19 cellular contexts compared by ENCODE assay signal in the genomic region with DNA sequence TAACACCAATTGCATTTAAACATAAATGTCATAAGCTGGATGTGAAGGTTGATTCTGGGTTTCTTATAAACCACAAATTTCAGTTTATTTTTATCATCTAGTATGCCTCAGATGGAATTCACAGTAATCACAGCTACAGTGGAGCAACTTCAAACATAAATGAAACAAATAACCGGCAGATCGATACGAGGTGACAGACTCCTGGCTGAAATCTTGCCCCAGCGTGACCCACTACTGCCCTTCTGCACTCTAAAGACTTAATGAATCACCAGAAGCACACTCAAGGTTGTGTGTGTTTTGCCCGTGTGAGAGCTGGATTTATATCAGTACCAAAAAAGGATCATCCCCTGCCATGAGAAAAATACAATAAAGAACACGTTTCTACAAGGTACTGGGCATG.
DNase-seq lines count a peak whose midpoint lies in the region; ATAC-seq and TF ChIP-seq lines count a peak whose summit lies in the region.
"Had no signal": no experiment of that assay in that cellular context is flagged by ENCODE, and none has a peak within 500 bp of the region (broad histone marks: within the 10 kb centered on the region; RNA-seq: fewer than 3 reads in every experiment).

No MANE protein-coding gene starts in this region.

- in situ Hi-C loops in KBM-7 (cut with MboI; ENCODE audit: low pct_unique_long_range_greater_than_20kb, low sequenced_read_pairs): no loop called here

- 91 to 94% methylated on average over 4 to 6 of the region's 6 CpGs for WGBS in endodermal cell (ENCODE audit: insufficient coverage in 1 of 2, insufficient read length in 1 of 2), 2 experiments

- H3K4me2 ChIP-seq in Karpas-422 (ENCODE audit: low read depth, low read length, poor library complexity, severe bottlenecking): peak overlapping the region; percentile 76
- H3K4me2 ChIP-seq: SK-N-SH had no signal

- H3K9ac ChIP-seq in Karpas-422 (ENCODE audit: low read length) (peak overlapping the region; percentile 65), endodermal cell (ENCODE audit: extremely low read depth, low read length, poor library complexity, severe bottlenecking) (no peak overlapping the region)
- H3K9ac ChIP-seq: SK-N-SH had no signal

- H3K27ac ChIP-seq in Karpas-422 (ENCODE audit: low read length) (peak overlapping the region; percentile 97), endodermal cell (ENCODE audit: low read depth, low read length) (no peak overlapping the region)

- peak overlapping the region; percentile 43 for H3K4me3 ChIP-seq in GM12864 (ENCODE audit: low read depth, low read length)
- peak overlapping the region; percentile 51 for H3K4me3 ChIP-seq in Karpas-422 (ENCODE audit: low read length)
- no peak overlapping the region for H3K4me3 ChIP-seq in endodermal cell (ENCODE audit: low read length)

- H3K9me3 Mint-ChIP-seq in central memory CD8-positive, alpha-beta T cell: peaks cover 5% of the 10 kb centered on the region
- no peaks in the 10 kb centered on the region for H3K9me3 Mint-ChIP-seq in stimulated activated effector memory CD8-positive, alpha-beta T cell treated with anti-CD3 and anti-CD28 coated beads, Interleukin-12 subunit alpha, Interleukin-12 subunit beta, amount 100 ng/mL, for 72 hours
- no peaks in the 10 kb centered on the region for H3K9me3 Mint-ChIP-seq in endodermal cell

- H3K36me3 ChIP-seq in Karpas-422 (ENCODE audit: insufficient read depth, low read length): no peaks in the 10 kb centered on the region
- H3K36me3 ChIP-seq in endodermal cell (ENCODE audit: control insufficient read depth, insufficient read depth, low read length): no peaks in the 10 kb centered on the region

- H3K36me3 Mint-ChIP-seq in central memory CD8-positive, alpha-beta T cell (ENCODE audit: insufficient read depth): peaks cover 9% of the 10 kb centered on the region
- peaks cover 6% of the 10 kb centered on the region for H3K36me3 Mint-ChIP-seq in stimulated activated effector memory CD8-positive, alpha-beta T cell treated with anti-CD3 and anti-CD28 coated beads, Interleukin-12 subunit alpha, Interleukin-12 subunit beta, amount 100 ng/mL, for 72 hours
- H3K36me3 Mint-ChIP-seq in endodermal cell (ENCODE audit: low read depth): peaks cover 1% of the 10 kb centered on the region

- H3K27ac Mint-ChIP-seq in central memory CD8-positive, alpha-beta T cell (ENCODE audit: low read depth): peak overlapping the region; percentile 52
- no peak overlapping the region for H3K27ac Mint-ChIP-seq in stimulated activated effector memory CD8-positive, alpha-beta T cell treated with anti-CD3 and anti-CD28 coated beads, Interleukin-12 subunit alpha, Interleukin-12 subunit beta, amount 100 ng/mL, for 72 hours
- no peak overlapping the region for H3K27ac Mint-ChIP-seq in endodermal cell

- ATAC-seq in central memory CD8-positive, alpha-beta T cell (replicated peaks; ENCODE audit: extremely low read depth, poor library complexity, severe bottlenecking): peak; percentile 13
- no peak for ATAC-seq in stimulated activated effector memory CD8-positive, alpha-beta T cell treated with anti-CD3 and anti-CD28 coated beads, Interleukin-12 subunit alpha, Interleukin-12 subunit beta, amount 100 ng/mL, for 72 hours
- ATAC-seq: Panc1, Right ventricle myocardium inferior had no signal

- H3K27me3 ChIP-seq in Karpas-422 (ENCODE audit: low read length): no peaks in the 10 kb centered on the region
- H3K27me3 ChIP-seq in endodermal cell (ENCODE audit: control insufficient read depth, insufficient read depth, low read length, poor library complexity, severe bottlenecking): no peaks in the 10 kb centered on the region

- H3K4me1 ChIP-seq in Karpas-422 (ENCODE audit: low read length) (peaks cover 98% of the 10 kb centered on the region), endodermal cell (ENCODE audit: control insufficient read depth, insufficient read depth, low read length) (no peaks in the 10 kb centered on the region)

- peaks cover 67% of the 10 kb centered on the region for H3K4me1 Mint-ChIP-seq in central memory CD8-positive, alpha-beta T cell
- peaks cover 48% of the 10 kb centered on the region for H3K4me1 Mint-ChIP-seq in stimulated activated effector memory CD8-positive, alpha-beta T cell treated with anti-CD3 and anti-CD28 coated beads, Interleukin-12 subunit alpha, Interleukin-12 subunit beta, amount 100 ng/mL, for 72 hours
- peaks cover 4% of the 10 kb centered on the region for H3K4me1 Mint-ChIP-seq in endodermal cell

- DNase-seq in GM12864 (ENCODE audit: low read depth) (no peak), Karpas-422 (peak; percentile 61), SHP77 (lab: John Stamatoyannopoulos, UW) (no peak), KBM-7 (no peak), endodermal cell (no peak)
- no peak for DNase-seq in central memory CD8-positive, alpha-beta T cell (ENCODE audit: low spot score in 2 of 2)
- DNase-seq in stimulated activated effector memory CD8-positive, alpha-beta T cell treated with anti-CD3 and anti-CD28 coated beads, Interleukin-12 subunit alpha, Interleukin-12 subunit beta, amount 100 ng/mL, for 72 hours (ENCODE audit: low spot score in 2 of 2): no peak
- DNase-seq: Calu3; CD4-positive, CD25-positive, alpha-beta regulatory T cell; DMS53; NCI-H1436; NCI-H2029 treated with DMSO at 0.1 percent for 48 hours; NCI-H2171 treated with DMSO at 0.1 percent for 48 hours; NCI-H510A; NCI-H82; SK-N-SH; T-helper 1 cell had no signal

- no peaks in the 10 kb centered on the region for H3K27me3 Mint-ChIP-seq in central memory CD8-positive, alpha-beta T cell
- no peaks in the 10 kb centered on the region for H3K27me3 Mint-ChIP-seq in endodermal cell (ENCODE audit: insufficient read depth)
- H3K27me3 Mint-ChIP-seq: CD4-positive, CD25-positive, alpha-beta regulatory T cell had no signal

- no peak for TF ChIP-seq CTCF in GM12864 (IDR thresholded peaks at IDR 0.05; ENCODE audit: low read depth, low read length, missing control alignments)
- no peak for TF ChIP-seq CTCF in endodermal cell (conservative IDR thresholded peaks at IDR 0.05)

- H3K9me3 ChIP-seq in Karpas-422 (ENCODE audit: low read length): no peaks in the 10 kb centered on the region
- H3K9me3 ChIP-seq in endodermal cell (ENCODE audit: control insufficient read depth, low read length): no peaks in the 10 kb centered on the region
- H3K9me3 ChIP-seq: SK-N-SH had no signal

- no peak overlapping the region for H2AFZ ChIP-seq in Karpas-422 (ENCODE audit: low read length)

- H3K4me3 Mint-ChIP-seq in central memory CD8-positive, alpha-beta T cell: peak overlapping the region; percentile 43
- H3K4me3 Mint-ChIP-seq in stimulated activated effector memory CD8-positive, alpha-beta T cell treated with anti-CD3 and anti-CD28 coated beads, Interleukin-12 subunit alpha, Interleukin-12 subunit beta, amount 100 ng/mL, for 72 hours: peak overlapping the region; percentile 4
- no peak overlapping the region for H3K4me3 Mint-ChIP-seq in endodermal cell
- H3K4me3 Mint-ChIP-seq: CD4-positive, CD25-positive, alpha-beta regulatory T cell had no signal

- H4K20me1 ChIP-seq in Karpas-422 (ENCODE audit: insufficient read depth, low read depth, low read length): no peaks in the 10 kb centered on the region

- H3K9me2 ChIP-seq in Karpas-422 (replicated peaks; ENCODE audit: insufficient read depth, low read length): no peaks in the 10 kb centered on the region
- H3K9me2 ChIP-seq: SK-N-SH had no signal

- peaks cover 86% of the 10 kb centered on the region for H3K79me2 ChIP-seq in Karpas-422 (ENCODE audit: low read length)
